In genomic region chr6:89843070-89843469, GRCh38 we compare ENCODE assay signal across 17 cellular contexts. TPM values are rescaled to one million over a fixed set of nuclear protein-coding genes. Genes with fewer than 3 reads are reported as not detected.
A peak's percentile ranks its signal among the peaks of the same experiment; 100 is the strongest.
DNase-seq lines count a peak whose midpoint lies in the region; ATAC-seq and TF ChIP-seq lines count a peak whose summit lies in the region.
"Had no signal": no experiment of that assay in that cellular context is flagged by ENCODE, and none has a peak within 500 bp of the region (broad histone marks: within the 10 kb centered on the region; RNA-seq: fewer than 3 reads in every experiment).

No MANE protein-coding gene starts in this region.

- TF ChIP-seq CTCF in activated CD8-positive, alpha-beta T cell treated with anti-CD3 and anti-CD28 coated beads for 36 hours (IDR thresholded peaks at IDR 0.05), result no peak
- TF ChIP-seq CTCF in fibroblast of pulmonary artery (IDR thresholded peaks at IDR 0.05; ENCODE audit: low read length, missing control alignments), result no peak
- no peak for TF ChIP-seq CTCF in Calu3 (IDR thresholded peaks at IDR 0.05; ENCODE audit: unreplicated experiment)

- no peaks in the 10 kb centered on the region for H3K27me3 Mint-ChIP-seq in activated CD8-positive, alpha-beta T cell treated with anti-CD3 and anti-CD28 coated beads, Interleukin-2, amount 10 ng/mL, durations not matched to agents 7 days and 5 days (ENCODE audit: low read depth)
- H3K27me3 Mint-ChIP-seq in activated CD8-positive, alpha-beta T cell treated with anti-CD3 and anti-CD28 coated beads for 36 hours, result no peaks in the 10 kb centered on the region
- no peaks in the 10 kb centered on the region for H3K27me3 Mint-ChIP-seq in Calu3 (ENCODE audit: unreplicated experiment)
- H3K27me3 Mint-ChIP-seq: activated CD4-positive, alpha-beta T cell treated with anti-CD3 and anti-CD28 coated beads, Interleukin-2, amount 10 ng/mL, durations not matched to agents 24 days and 14 days; type B pancreatic cell had no signal

- peak overlapping the region; percentile 13 for H3K27ac Mint-ChIP-seq in activated CD8-positive, alpha-beta T cell treated with anti-CD3 and anti-CD28 coated beads, Interleukin-2, amount 10 ng/mL, durations not matched to agents 7 days and 5 days
- H3K27ac Mint-ChIP-seq in activated CD8-positive, alpha-beta T cell treated with anti-CD3 and anti-CD28 coated beads for 36 hours, result no peak overlapping the region
- no peak overlapping the region for H3K27ac Mint-ChIP-seq in Calu3 (ENCODE audit: unreplicated experiment)
- H3K27ac Mint-ChIP-seq: activated CD4-positive, alpha-beta T cell treated with anti-CD3 and anti-CD28 coated beads, Interleukin-2, amount 10 ng/mL, durations not matched to agents 24 days and 14 days; activated T-helper 2 cell treated with anti-CD3 and anti-CD28 coated beads, Interferon-gamma antibody, Interleukin-2, Interleukin-4, amounts not matched to agents 10 μg/mL and 5 μg/mL and 100 μg/mL, durations not matched to agents 14 hours and 24 hours and 36 hours; type B pancreatic cell had no signal

- H3K4me3 Mint-ChIP-seq in activated CD8-positive, alpha-beta T cell treated with anti-CD3 and anti-CD28 coated beads, Interleukin-2, amount 10 ng/mL, durations not matched to agents 7 days and 5 days, result no peak overlapping the region
- no peak overlapping the region for H3K4me3 Mint-ChIP-seq in activated CD8-positive, alpha-beta T cell treated with anti-CD3 and anti-CD28 coated beads for 36 hours
- no peak overlapping the region for H3K4me3 Mint-ChIP-seq in Calu3 (ENCODE audit: low read depth, unreplicated experiment)
- H3K4me3 Mint-ChIP-seq: activated CD4-positive, alpha-beta T cell treated with anti-CD3 and anti-CD28 coated beads, Interleukin-2, amount 10 ng/mL, durations not matched to agents 24 days and 14 days; type B pancreatic cell had no signal

- no peak overlapping the region for H3K4me3 ChIP-seq in fibroblast of pulmonary artery (replicated peaks; ENCODE audit: low read depth, low read length)

- CTCF ChIA-PET in activated CD8-positive, alpha-beta T cell treated with anti-CD3 and anti-CD28 coated beads, Interleukin-2, amount 10 ng/mL, durations not matched to agents 7 days and 5 days (lab: Charles Lee), result no interaction called here
- CTCF ChIA-PET in activated CD8-positive, alpha-beta T cell treated with anti-CD3 and anti-CD28 coated beads for 36 hours (lab: Charles Lee), result interaction anchor here (1.3 kb wide), 1 partner anchor 10 kb away, joined by 3 read pairs; no protein-coding TSS in a partner anchor
- CTCF ChIA-PET in Calu3 (lab: Charles Lee), result interaction anchor here (0.7 to 1.4 kb wide), 3 partner anchors 14 to 616 kb away, joined by 4 to 5 read pairs (median 4); partner anchors contain the start of gene CASP8AP2

- no TSS peak for BruUV-seq in Calu3 (replicated peaks; lab: Mats Ljungman, UMichigan)

- POLR2A ChIA-PET in activated CD8-positive, alpha-beta T cell treated with anti-CD3 and anti-CD28 coated beads, Interleukin-2, amount 10 ng/mL, durations not matched to agents 7 days and 5 days (lab: Charles Lee), result no interaction called here
- POLR2A ChIA-PET in activated CD8-positive, alpha-beta T cell treated with anti-CD3 and anti-CD28 coated beads for 36 hours (lab: Charles Lee), result no interaction called here

- peaks cover 19% of the 10 kb centered on the region for H3K4me1 Mint-ChIP-seq in activated CD8-positive, alpha-beta T cell treated with anti-CD3 and anti-CD28 coated beads, Interleukin-2, amount 10 ng/mL, durations not matched to agents 7 days and 5 days (ENCODE audit: low read depth)
- peaks cover 32% of the 10 kb centered on the region for H3K4me1 Mint-ChIP-seq in activated CD8-positive, alpha-beta T cell treated with anti-CD3 and anti-CD28 coated beads for 36 hours (ENCODE audit: low read depth)
- peaks cover 15% of the 10 kb centered on the region for H3K4me1 Mint-ChIP-seq in Calu3 (ENCODE audit: low read depth, unreplicated experiment)

- intact Hi-C loops in activated CD8-positive, alpha-beta T cell treated with anti-CD3 and anti-CD28 coated beads for 36 hours (cut with micrococcal nuclease), result no loop called here
- intact Hi-C loops in Calu3 (cut with micrococcal nuclease; ENCODE audit: unreplicated experiment), result no loop called here

- no peak for DNase-seq in activated CD8-positive, alpha-beta T cell treated with anti-CD3 and anti-CD28 coated beads, Interleukin-2, amount 10 ng/mL, durations not matched to agents 7 days and 5 days
- DNase-seq in activated CD8-positive, alpha-beta T cell treated with anti-CD3 and anti-CD28 coated beads for 36 hours, result no peak
- DNase-seq in RPMI7951 (ENCODE audit: low read depth) (peak; percentile 37), fibroblast of pulmonary artery (ENCODE audit: low read depth) (peak; percentile 17), renal cortical epithelial cell (ENCODE audit: low read depth) (peak; percentile 57), cerebellar nuclear complex (lab: John Stamatoyannopoulos, UW) (no peak), Calu3 (no peak)
- DNase-seq: activated CD4-positive, alpha-beta T cell treated with anti-CD3 and anti-CD28 coated beads, Interleukin-2, amount 10 ng/mL, durations not matched to agents 24 days and 14 days; left colon; NCI-H1417; NK-92 treated with Interleukin-12 subunit alpha and Interleukin-12 subunit beta, amount 100 ng/mL, for 24 hours; stimulated activated CD4-positive, alpha-beta T cell treated with anti-CD3 and anti-CD28 coated beads, Interleukin-15, amount 100 ng/mL, for 24 hours; SW 1271 had no signal

- H3K9me3 Mint-ChIP-seq in activated CD8-positive, alpha-beta T cell treated with anti-CD3 and anti-CD28 coated beads, Interleukin-2, amount 10 ng/mL, durations not matched to agents 7 days and 5 days (ENCODE audit: insufficient read depth), result no peaks in the 10 kb centered on the region
- no peaks in the 10 kb centered on the region for H3K9me3 Mint-ChIP-seq in activated CD8-positive, alpha-beta T cell treated with anti-CD3 and anti-CD28 coated beads for 36 hours
- no peaks in the 10 kb centered on the region for H3K9me3 Mint-ChIP-seq in Calu3 (ENCODE audit: low read depth, unreplicated experiment)
- H3K9me3 Mint-ChIP-seq: activated CD4-positive, alpha-beta T cell treated with anti-CD3 and anti-CD28 coated beads, Interleukin-2, amount 10 ng/mL, durations not matched to agents 24 days and 14 days; activated T-helper 2 cell treated with anti-CD3 and anti-CD28 coated beads, Interferon-gamma antibody, Interleukin-2, Interleukin-4, amounts not matched to agents 10 μg/mL and 5 μg/mL and 100 μg/mL, durations not matched to agents 14 hours and 24 hours and 36 hours; type B pancreatic cell had no signal

- peaks cover 31% of the 10 kb centered on the region for H3K36me3 Mint-ChIP-seq in activated CD8-positive, alpha-beta T cell treated with anti-CD3 and anti-CD28 coated beads, Interleukin-2, amount 10 ng/mL, durations not matched to agents 7 days and 5 days (ENCODE audit: low read depth)
- peaks cover 23% of the 10 kb centered on the region for H3K36me3 Mint-ChIP-seq in activated CD8-positive, alpha-beta T cell treated with anti-CD3 and anti-CD28 coated beads for 36 hours (ENCODE audit: low read depth)
- peaks cover 9% of the 10 kb centered on the region for H3K36me3 Mint-ChIP-seq in Calu3 (ENCODE audit: insufficient read depth, unreplicated experiment)

- ATAC-seq in activated CD8-positive, alpha-beta T cell treated with anti-CD3 and anti-CD28 coated beads, Interleukin-2, amount 10 ng/mL, durations not matched to agents 7 days and 5 days, result no peak
- ATAC-seq in activated CD8-positive, alpha-beta T cell treated with anti-CD3 and anti-CD28 coated beads for 36 hours, result no peak
- no peak for ATAC-seq in GM18502 (IDR thresholded peaks at IDR 0.05; ENCODE audit: poor library complexity, unreplicated experiment)
- ATAC-seq: HepG2, left colon had no signal

RNA-seq across cellular contexts. Expression of gene CASP8AP2, which starts 13.4 kb away (rescaled TPM):
- 10 to 100 TPM; 42.5 to 47.3 TPM for total RNA-seq in activated CD8-positive, alpha-beta T cell treated with anti-CD3 and anti-CD28 coated beads, Interleukin-2, amount 10 ng/mL, durations not matched to agents 7 days and 5 days
- total RNA-seq in activated CD8-positive, alpha-beta T cell treated with anti-CD3 and anti-CD28 coated beads for 36 hours, result 10 to 100 TPM; 33.3 to 33.6 TPM
- total RNA-seq in RPMI7951 (2014; rRNA removed; shearing (Covaris generic)), result 16.3 and 17.8 TPM in 2 replicates
- total RNA-seq in renal cortical epithelial cell, result 11.8 and 14.3 TPM in 2 replicates
- total RNA-seq in Calu3 (2022), result 21.2 and 24.3 TPM in 2 replicates

RNA-seq across cellular contexts. Expression of gene MDN1, which starts 23.5 kb away (rescaled TPM):
- 10 to 100 TPM; 58.2 to 64.7 TPM for total RNA-seq in activated CD8-positive, alpha-beta T cell treated with anti-CD3 and anti-CD28 coated beads, Interleukin-2, amount 10 ng/mL, durations not matched to agents 7 days and 5 days
- total RNA-seq in activated CD8-positive, alpha-beta T cell treated with anti-CD3 and anti-CD28 coated beads for 36 hours, result 10 to 100 TPM; 69.0 TPM
- total RNA-seq in RPMI7951 (2014; rRNA removed; shearing (Covaris generic)), result 10.0 and 14.2 TPM in 2 replicates
- total RNA-seq in renal cortical epithelial cell (12.7 and 36.6 TPM in 2 replicates), Calu3 (2022) (50.0 and 54.0 TPM in 2 replicates)

RNA-seq across cellular contexts. Expression of gene GJA10, which starts 51.2 kb away (rescaled TPM):
- total RNA-seq in activated CD8-positive, alpha-beta T cell treated with anti-CD3 and anti-CD28 coated beads, Interleukin-2, amount 10 ng/mL, durations not matched to agents 7 days and 5 days, result not detected
- not detected for total RNA-seq in activated CD8-positive, alpha-beta T cell treated with anti-CD3 and anti-CD28 coated beads for 36 hours
- total RNA-seq in RPMI7951 (2014; rRNA removed; shearing (Covaris generic)), result not detected in 2 replicates
- total RNA-seq in renal cortical epithelial cell (not detected in 2 replicates), Calu3 (2022) (not detected in 2 replicates)
- total RNA-seq: activated CD4-positive, alpha-beta T cell treated with anti-CD3 and anti-CD28 coated beads, Interleukin-2, amount 10 ng/mL, durations not matched to agents 24 days and 14 days; HepG2; left colon had no signal

Comparison
In these comparisons a context has a peak if more than half of its experiments do, and no peak if none do; other contexts are left out.
1. DNase-seq: peak in RPMI7951 (single experiment), fibroblast of pulmonary artery (single experiment) and renal cortical epithelial cell (single experiment); none in activated CD8-positive, alpha-beta T cell treated with anti-CD3 and anti-CD28 coated beads, Interleukin-2, amount 10 ng/mL, durations not matched to agents 7 days and 5 days (single experiment), activated CD8-positive, alpha-beta T cell treated with anti-CD3 and anti-CD28 coated beads for 36 hours (single experiment), cerebellar nuclear complex (0 of 2) and Calu3 (single experiment).